In genomic region chr2:85400951-85401805, GRCh38 we compare ENCODE assay signal across 23 cellular contexts. TPM values are rescaled to one million over a fixed set of nuclear protein-coding genes. Genes with fewer than 3 reads are reported as not detected.
DNase-seq lines count a peak whose midpoint lies in the region; ATAC-seq and TF ChIP-seq lines count a peak whose summit lies in the region.
"Had no signal": no experiment of that assay in that cellular context is flagged by ENCODE, and none has a peak within 500 bp of the region (broad histone marks: within the 10 kb centered on the region; RNA-seq: fewer than 3 reads in every experiment).

No MANE protein-coding gene starts in this region.

- H2AFZ ChIP-seq in DND-41 (ENCODE audit: low read depth, low read length), result no peak overlapping the region
- H2AFZ ChIP-seq in PC-3 (ENCODE audit: low read length), result no peak overlapping the region

- TF ChIP-seq CTCF in DND-41 (IDR thresholded peaks at IDR 0.05; ENCODE audit: borderline replicate concordance, extremely low read depth, low read length, poor library complexity, severe bottlenecking), result no peak
- TF ChIP-seq CTCF in PC-3 (conservative IDR thresholded peaks at IDR 0.05; ENCODE audit: low read depth, low read length), result no peak

- DNase-seq in DND-41 (no peak), PC-3 (no peak), iPS-NIHi11 (ENCODE audit: low spot score) (peak; percentile 4), SW 1271 (lab: John Stamatoyannopoulos, UW) (no peak), left lobe of liver (ENCODE audit: low spot score) (no peak)
- DNase-seq: activated CD4-positive, alpha-beta memory T cell treated with anti-CD3 and anti-CD28 coated beads, Interleukin-2, amount 10 ng/mL, durations not matched to agents 7 days and 5 days; activated naive CD4-positive, alpha-beta T cell treated with anti-CD3 and anti-CD28 coated beads, Interleukin-2, amount 10 ng/mL, durations not matched to agents 7 days and 5 days; activated T-cell treated with anti-CD3 and anti-CD28 coated beads, Interleukin-2, amount 50 U/mL, for 1 hour; Caco-2; heart right ventricle; IMR-90; naive thymus-derived CD8-positive, alpha-beta T cell; NCI-H1105 treated with DMSO at 0.1 percent for 48 hours; NCI-H2107; NCI-H510A; pancreas; testis had no signal

- H3K9me2 ChIP-seq in PC-3 (replicated peaks; ENCODE audit: low read length), result no peaks in the 10 kb centered on the region

- no peak for ATAC-seq in DND-41 (ENCODE audit: insufficient read depth, low read depth)
- no peak for ATAC-seq in PC-3
- no peak for ATAC-seq in GM19023 (IDR thresholded peaks at IDR 0.05; ENCODE audit: unreplicated experiment)
- no peak for ATAC-seq in left lobe of liver
- ATAC-seq: naive thymus-derived CD8-positive, alpha-beta T cell; pancreas; stimulated activated effector memory CD8-positive, alpha-beta T cell treated with anti-CD3 and anti-CD28 coated beads, Interleukin-12 subunit alpha, Interleukin-12 subunit beta, amount 100 ng/mL, for 72 hours had no signal

- H3F3A ChIP-seq in PC-3 (ENCODE audit: low read length, unreplicated experiment), result no peaks in the 10 kb centered on the region

- CTCF ChIA-PET in PC-3 (lab: Charles Lee), result no interaction called here

- H4K20me1 ChIP-seq in DND-41 (ENCODE audit: insufficient read depth, low read length) (no peaks in the 10 kb centered on the region), PC-3 (ENCODE audit: low read length) (no peaks in the 10 kb centered on the region)

- intact Hi-C loops in PC-3 (cut with micrococcal nuclease), result no loop called here

- peaks cover 59% of the 10 kb centered on the region for H3K36me3 ChIP-seq in DND-41 (ENCODE audit: insufficient read depth, low read length)
- H3K36me3 ChIP-seq in PC-3 (ENCODE audit: low read depth, low read length), result no peaks in the 10 kb centered on the region; the same call in 1 of the 2 replicates
- H3K36me3 ChIP-seq in stomach smooth muscle (ENCODE audit: control insufficient read depth in 2 of 2, insufficient read depth in 2 of 2, low read length in 2 of 2), result peaks cover 0 to 2% of the 10 kb centered on the region in 2 donors
- H3K36me3 ChIP-seq: cardiac muscle cell, pancreas had no signal

- no peak overlapping the region for H3K4me3 ChIP-seq in DND-41 (ENCODE audit: low read depth in 1 of 2, low read length in 2 of 2)
- no peak overlapping the region for H3K4me3 ChIP-seq in PC-3 (ENCODE audit: low read length)
- no peak overlapping the region for H3K4me3 ChIP-seq in stomach smooth muscle (ENCODE audit: low read length in 2 of 2)
- H3K4me3 ChIP-seq: cardiac muscle cell, heart right ventricle, pancreas, testis had no signal

- H3K4me1 ChIP-seq in DND-41 (ENCODE audit: insufficient read depth, low read length), result peaks cover 23% of the 10 kb centered on the region
- H3K4me1 ChIP-seq in PC-3 (ENCODE audit: insufficient read depth, low read length), result peaks cover 16% of the 10 kb centered on the region
- peaks cover 26% of the 10 kb centered on the region for H3K4me1 ChIP-seq in stomach smooth muscle (ENCODE audit: control insufficient read depth, insufficient read depth, low read length)

- H3K27ac ChIP-seq in DND-41 (ENCODE audit: low read length), result peak overlapping the region; percentile 59
- H3K27ac ChIP-seq in PC-3 (ENCODE audit: low read length), result no peak overlapping the region
- peak overlapping the region; percentile 24 for H3K27ac ChIP-seq in stomach smooth muscle (ENCODE audit: low read length)
- H3K27ac ChIP-seq: cardiac muscle cell, heart right ventricle, pancreas, testis had no signal

- no peak overlapping the region for H3K4me2 ChIP-seq in DND-41 (ENCODE audit: insufficient read depth, low read length)
- H3K4me2 ChIP-seq in PC-3 (ENCODE audit: low read length), result no peak overlapping the region

- BruUV-seq in PC-3 (replicated peaks; lab: Mats Ljungman, UMichigan), result TSS peak; percentile 40

- H3K9ac ChIP-seq in DND-41 (ENCODE audit: low read depth, low read length), result no peak overlapping the region
- H3K9ac ChIP-seq in PC-3 (ENCODE audit: low read length), result no peak overlapping the region
- H3K9ac ChIP-seq in stomach smooth muscle (ENCODE audit: low read length in 2 of 2), result no peak overlapping the region

- peaks cover 2% of the 10 kb centered on the region for H3K9me3 ChIP-seq in DND-41 (ENCODE audit: insufficient read depth, low read length, severe bottlenecking)
- 0 out of 2 replicates have a peak, but pooled peaks cover 5% of the 10 kb centered on the region for H3K9me3 ChIP-seq in PC-3 (ENCODE audit: low read length)
- H3K9me3 ChIP-seq in stomach smooth muscle (ENCODE audit: control insufficient read depth in 2 of 2, low read length in 2 of 2), result no peaks in the 10 kb centered on the region
- H3K9me3 ChIP-seq: pancreas, testis had no signal

- H3K27me3 ChIP-seq in DND-41 (ENCODE audit: insufficient read depth, low read length, poor library complexity), result no peaks in the 10 kb centered on the region
- no peaks in the 10 kb centered on the region for H3K27me3 ChIP-seq in PC-3 (ENCODE audit: low read length)
- no peaks in the 10 kb centered on the region for H3K27me3 ChIP-seq in stomach smooth muscle (ENCODE audit: control insufficient read depth in 1 of 2, insufficient read depth in 2 of 2, low read length in 2 of 2)
- H3K27me3 ChIP-seq: cardiac muscle cell, heart right ventricle, pancreas, testis had no signal

- H3K79me2 ChIP-seq in DND-41 (ENCODE audit: insufficient read depth, low read length) (peaks cover 40% of the 10 kb centered on the region), PC-3 (ENCODE audit: low read length) (peaks cover 8% of the 10 kb centered on the region; the same call in 1 of the 2 replicates)

- POLR2A ChIA-PET in PC-3 (lab: Charles Lee; ENCODE audit: unreplicated experiment), result no interaction called here

RNA-seq across cellular contexts. Expression of gene CAPG, which starts 9.0 kb away (rescaled TPM):
- 221 and 260 TPM in 2 replicates for total RNA-seq in PC-3 (2014; rRNA removed)
- 5.0 TPM for total RNA-seq in left lobe of liver

RNA-seq across cellular contexts. Expression of gene SH2D6, which starts 17.3 kb away (rescaled TPM):
- total RNA-seq in PC-3 (2014; rRNA removed) (0.12 TPM in 1 of 2 replicates, not detected in the other), left lobe of liver (3.1 TPM)
- total RNA-seq: cardiac muscle cell, epithelial cell of proximal tubule, H1 had no signal

RNA-seq across cellular contexts. Expression of gene ELMOD3, which starts 46.6 kb away (rescaled TPM):
- 16.7 and 19.0 TPM in 2 replicates for total RNA-seq in PC-3 (2014; rRNA removed)
- total RNA-seq in left lobe of liver, result 12.7 TPM

RNA-seq across cellular contexts. Expression of gene RETSAT, which starts 46.9 kb away (rescaled TPM):
- total RNA-seq in PC-3 (2014; rRNA removed), result 39.1 and 50.8 TPM in 2 replicates
- 113 TPM for total RNA-seq in left lobe of liver

Comparison
In these comparisons a context has a peak if more than half of its experiments do, and no peak if none do; other contexts are left out.
1. RNA of gene CAPG, which starts 9.0 kb away (total RNA-seq): 221 to 260 TPM in PC-3; 5.0 TPM in left lobe of liver (single experiment); every median in the first group is over 10 times any median in the second.